In genomic region chr19:10505583-10506229, GRCh38 we compare ENCODE assay signal across 8 cellular contexts. TPM values are rescaled to one million over a fixed set of nuclear protein-coding genes. Genes with fewer than 3 reads are reported as not detected.
DNase-seq lines count a peak whose midpoint lies in the region; ATAC-seq and TF ChIP-seq lines count a peak whose summit lies in the region.

No MANE protein-coding gene starts in this region.

- peak; percentile 54 for DNase-seq in NCI-H82 (lab: John Stamatoyannopoulos, UW)
- DNase-seq in NCI-H82 treated with DMSO at 0.1 percent for 48 hours (lab: John Stamatoyannopoulos, UW; ENCODE audit: unreplicated experiment) = no peak
- peak; percentile 79 for DNase-seq in PC-3
- peak; percentile 78 for DNase-seq in activated T-cell treated with anti-CD3 and anti-CD28 coated beads for 48 hours (ENCODE audit: low read depth)
- DNase-seq in fibroblast of peridontal ligament (ENCODE audit: extremely low read depth) = peak; percentile 66
- peak; percentile 76 for DNase-seq in omental fat pad (ENCODE audit: low spot score)
- DNase-seq in thoracic aorta (ENCODE audit: low spot score) = peak; percentile 25
- DNase-seq in NCI-H1930 (lab: John Stamatoyannopoulos, UW) = no peak

- POLR2A ChIA-PET in PC-3 (lab: Charles Lee; ENCODE audit: unreplicated experiment) = no interaction called here

- no peaks in the 10 kb centered on the region for H3K9me2 ChIP-seq in PC-3 (replicated peaks; ENCODE audit: low read length)

- intact Hi-C loops in PC-3 (cut with micrococcal nuclease) = loop anchor here (2.0 kb wide), 1 partner anchor 67 kb away; no protein-coding TSS in a partner anchor

- CTCF ChIA-PET in PC-3 (lab: Charles Lee) = interaction anchor here (0.6 kb wide), 3 partner anchors 36 to 247 kb away, joined by 3 to 4 read pairs (median 4); partner anchors contain the start of gene KRI1

- H3K79me2 ChIP-seq in PC-3 (ENCODE audit: low read length) = peaks cover 18% of the 10 kb centered on the region

- H3K4me1 ChIP-seq in PC-3 (ENCODE audit: insufficient read depth, low read length) (peaks cover 9% of the 10 kb centered on the region; the same call in 1 of the 2 replicates), thoracic aorta (ENCODE audit: control insufficient read depth in 1 of 2, low read depth in 2 of 2) (peaks cover 8 to 12% of the 10 kb centered on the region in 2 donors)

- H3K27ac ChIP-seq in PC-3 (ENCODE audit: low read length) (no peak overlapping the region), thoracic aorta (no peak overlapping the region)

- BruUV-seq in PC-3 (replicated peaks; lab: Mats Ljungman, UMichigan) = no TSS peak

- H3K36me3 ChIP-seq in PC-3 (ENCODE audit: low read depth, low read length) (no peaks in the 10 kb centered on the region), thoracic aorta (no peaks in the 10 kb centered on the region)

- no peak for ATAC-seq in PC-3
- ATAC-seq in omental fat pad (ENCODE audit: low FRiP score) = peak; percentile 53
- peak; percentile 41 for ATAC-seq in thoracic aorta (ENCODE audit: insufficient number of reproducible peaks, low FRiP score, low read depth)

- H3K9me3 ChIP-seq in PC-3 (ENCODE audit: low read length) (no peaks in the 10 kb centered on the region), thoracic aorta (no peaks in the 10 kb centered on the region)

- no peak overlapping the region for H3K4me2 ChIP-seq in PC-3 (ENCODE audit: low read length)

- H2AFZ ChIP-seq in PC-3 (ENCODE audit: low read length) = peak overlapping the region; percentile 60; the same call in 1 of the 2 replicates

- H4K20me1 ChIP-seq in PC-3 (ENCODE audit: low read length) = no peaks in the 10 kb centered on the region

- no peak overlapping the region for H3K9ac ChIP-seq in PC-3 (ENCODE audit: low read length)

- TF ChIP-seq CTCF in PC-3 (conservative IDR thresholded peaks at IDR 0.05; ENCODE audit: low read depth, low read length) = peak; percentile 89
- peak in 1 of 3 donors; percentile 17 for TF ChIP-seq CTCF in omental fat pad (IDR thresholded peaks at IDR 0.05)
- TF ChIP-seq CTCF in thoracic aorta (IDR thresholded peaks at IDR 0.05) = peak; percentile 83

- H3K27me3 ChIP-seq in PC-3 (ENCODE audit: low read length) (no peaks in the 10 kb centered on the region), thoracic aorta (replicated peaks; ENCODE audit: insufficient read depth) (no peaks in the 10 kb centered on the region)

- H3F3A ChIP-seq in PC-3 (ENCODE audit: low read length, unreplicated experiment) = no peaks in the 10 kb centered on the region

- H3K4me3 ChIP-seq in PC-3 (ENCODE audit: low read length) (no peak overlapping the region), thoracic aorta (peak overlapping the region; percentile 56)

RNA-seq across cellular contexts. Expression of gene KEAP1, which starts 2.5 kb away (rescaled TPM):
- total RNA-seq in PC-3 (2014; rRNA removed) (151 and 184 TPM in 2 replicates), omental fat pad (10 to 100 TPM; 53.2 to 65.6 (median 59.3) TPM), thoracic aorta (10 to 100 TPM; 42.0 to 57.3 TPM)

RNA-seq across cellular contexts. Expression of gene S1PR5, which starts 11.5 kb away (rescaled TPM):
- total RNA-seq in PC-3 (2014; rRNA removed) (2.4 and 4.1 TPM in 2 replicates), omental fat pad (under 1 TPM; 0.47 to 0.72 (median 0.56) TPM), thoracic aorta (1 to 10 TPM; 2.4 to 8.7 TPM)

RNA-seq across cellular contexts. Expression of gene ATG4D, which starts 38.0 kb away (rescaled TPM):
- 53.2 and 65.9 TPM in 2 replicates for total RNA-seq in PC-3 (2014; rRNA removed)
- total RNA-seq in omental fat pad = 10 to 100 TPM; 12.9 to 16.6 (median 15.4) TPM
- total RNA-seq in thoracic aorta = 10 to 100 TPM; 17.1 to 30.5 TPM

Comparison
In these comparisons a context has a peak if more than half of its experiments do, and no peak if none do; other contexts are left out.
1. DNase-seq: peak in NCI-H82 (single experiment), PC-3 (single experiment), activated T-cell treated with anti-CD3 and anti-CD28 coated beads for 48 hours (single experiment), fibroblast of peridontal ligament (single experiment), omental fat pad (single experiment) and thoracic aorta (single experiment); none in NCI-H82 treated with DMSO at 0.1 percent for 48 hours (single experiment) and NCI-H1930 (0 of 2).